Comparison of ENCODE assay signal across 1 cellular context in genomic region chr2:190408538-190409271, GRCh38.
TF ChIP-seq lines count a peak whose summit lies in the region.

No MANE protein-coding gene starts in this region.

TF ChIP-seq in IMR-90, 13 proteins besides CTCF, POLR2A, EP300 and RAD21 (continued from another document):
- TF ChIP-seq, protein P1, sequence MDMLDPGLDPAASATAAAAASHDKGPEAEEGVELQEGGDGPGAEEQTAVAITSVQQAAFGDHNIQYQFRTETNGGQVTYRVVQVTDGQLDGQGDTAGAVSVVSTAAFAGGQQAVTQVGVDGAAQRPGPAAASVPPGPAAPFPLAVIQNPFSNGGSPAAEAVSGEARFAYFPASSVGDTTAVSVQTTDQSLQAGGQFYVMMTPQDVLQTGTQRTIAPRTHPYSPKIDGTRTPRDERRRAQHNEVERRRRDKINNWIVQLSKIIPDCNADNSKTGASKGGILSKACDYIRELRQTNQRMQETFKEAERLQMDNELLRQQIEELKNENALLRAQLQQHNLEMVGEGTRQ (IDR thresholded peaks at IDR 0.05; ENCODE audit: low read depth, low read length), result no peak
- TF ChIP-seq RCOR1 (IDR thresholded peaks at IDR 0.05; ENCODE audit: insufficient replicate concordance, low read length) (no peak), ELK1 (IDR thresholded peaks at IDR 0.05; ENCODE audit: borderline replicate concordance, low read depth, low read length) (no peak), BHLHE40 (IDR thresholded peaks at IDR 0.05; ENCODE audit: low read depth, low read length) (no peak), SMC3 (IDR thresholded peaks at IDR 0.05; ENCODE audit: low read depth, low read length) (no peak), MXI1 (IDR thresholded peaks at IDR 0.05; ENCODE audit: borderline replicate concordance, low read depth, low read length) (no peak), CEBPB (IDR thresholded peaks at IDR 0.05; ENCODE audit: low read depth, low read length) (no peak), MAFK (IDR thresholded peaks at IDR 0.05; ENCODE audit: low read depth, low read length) (no peak), CHD1 (IDR thresholded peaks at IDR 0.05; ENCODE audit: low read depth, low read length) (no peak)
TF ChIP-seq in IMR-90: peak in this region for 0.
